In the genomic region with DNA sequence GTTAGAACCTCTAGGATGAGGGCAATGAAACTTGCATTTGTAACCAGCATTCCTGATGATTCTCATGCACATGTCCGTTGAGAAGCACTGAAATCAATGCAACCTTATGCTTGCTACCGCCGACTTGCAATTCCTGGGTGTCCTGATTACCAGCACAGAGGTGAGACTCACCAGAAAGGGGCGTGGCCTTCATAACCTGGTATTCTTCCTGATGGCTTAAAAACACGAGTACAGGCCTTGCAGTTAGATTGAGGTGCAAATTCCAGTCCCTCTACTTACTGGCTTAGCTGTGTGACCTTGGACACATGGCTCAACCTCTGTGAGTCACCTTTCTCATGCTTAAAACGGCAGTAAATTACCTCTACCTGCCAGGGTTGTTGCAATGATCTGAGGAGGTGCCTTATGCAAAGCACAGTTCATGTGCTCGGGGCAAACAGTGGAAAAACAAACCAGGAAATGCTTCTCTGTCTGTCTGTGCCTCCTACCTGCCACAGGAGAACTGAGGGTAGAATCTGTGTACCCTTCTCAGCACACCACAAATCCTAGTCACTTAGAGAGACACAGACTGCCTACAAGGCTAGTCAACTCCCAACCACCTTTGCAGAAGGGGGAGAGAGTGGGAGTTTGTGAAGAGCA, we compare ENCODE assay signal across 1 cellular context.
TF ChIP-seq lines count a peak whose summit lies in the region.

No MANE protein-coding gene starts in this region.

TF ChIP-seq in HepG2, 621 proteins besides CTCF, POLR2A, EP300 and RAD21 (continued from another document and continues in another):
- peak; percentile 81 for TF ChIP-seq PPARG (CRISPR knock-in tag; conservative IDR thresholded peaks at IDR 0.05)
- no peak for TF ChIP-seq TP53 (CRISPR knock-in tag; conservative IDR thresholded peaks at IDR 0.05)
- TF ChIP-seq SIX4 (CRISPR knock-in tag; IDR thresholded peaks at IDR 0.05): peak; percentile 75; the same call in 1 of the 2 replicates
- TF ChIP-seq MIER2 (CRISPR knock-in tag; IDR thresholded peaks at IDR 0.05): 0 out of 2 replicates have a peak, but pooled peaks have one; percentile 54
- no peak for TF ChIP-seq ZNF101 (CRISPR knock-in tag; IDR thresholded peaks at IDR 0.05; ENCODE audit: borderline replicate concordance, low read depth)
- peak; percentile 16; the same call in 1 of the 2 replicates for TF ChIP-seq ZNF670 (CRISPR knock-in tag; IDR thresholded peaks at IDR 0.05; ENCODE audit: borderline replicate concordance)
- no peak for TF ChIP-seq ZNF776 (CRISPR knock-in tag; IDR thresholded peaks at IDR 0.05)
- no peak for TF ChIP-seq PHF20 (CRISPR knock-in tag; IDR thresholded peaks at IDR 0.05)
- no peak for TF ChIP-seq HNRNPUL1 (IDR thresholded peaks at IDR 0.05; ENCODE audit: low read depth, low read length)
- TF ChIP-seq DMAP1 (CRISPR knock-in tag; IDR thresholded peaks at IDR 0.05): no peak
- peak; percentile 91 for TF ChIP-seq MIXL1 (CRISPR knock-in tag; IDR thresholded peaks at IDR 0.05)
- no peak for TF ChIP-seq NFE2L1 (CRISPR knock-in tag; IDR thresholded peaks at IDR 0.05; ENCODE audit: borderline replicate concordance)
- TF ChIP-seq ZFP37 (CRISPR knock-in tag; IDR thresholded peaks at IDR 0.05; ENCODE audit: borderline replicate concordance): peak; percentile 23; the same call in 1 of the 2 replicates
- peak; percentile 64 for TF ChIP-seq YEATS4 (CRISPR knock-in tag; IDR thresholded peaks at IDR 0.05; ENCODE audit: borderline replicate concordance)
- TF ChIP-seq, protein P1, sequence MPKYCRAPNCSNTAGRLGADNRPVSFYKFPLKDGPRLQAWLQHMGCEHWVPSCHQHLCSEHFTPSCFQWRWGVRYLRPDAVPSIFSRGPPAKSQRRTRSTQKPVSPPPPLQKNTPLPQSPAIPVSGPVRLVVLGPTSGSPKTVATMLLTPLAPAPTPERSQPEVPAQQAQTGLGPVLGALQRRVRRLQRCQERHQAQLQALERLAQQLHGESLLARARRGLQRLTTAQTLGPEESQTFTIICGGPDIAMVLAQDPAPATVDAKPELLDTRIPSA (CRISPR knock-in tag; IDR thresholded peaks at IDR 0.05; ENCODE audit: borderline replicate concordance): no peak
- TF ChIP-seq FOSL1 (CRISPR knock-in tag; IDR thresholded peaks at IDR 0.05; ENCODE audit: borderline replicate concordance): peak; percentile 91
- TF ChIP-seq ZBTB3 (CRISPR knock-in tag; IDR thresholded peaks at IDR 0.05; ENCODE audit: borderline replicate concordance, low read depth): no peak
- TF ChIP-seq, protein P2, sequence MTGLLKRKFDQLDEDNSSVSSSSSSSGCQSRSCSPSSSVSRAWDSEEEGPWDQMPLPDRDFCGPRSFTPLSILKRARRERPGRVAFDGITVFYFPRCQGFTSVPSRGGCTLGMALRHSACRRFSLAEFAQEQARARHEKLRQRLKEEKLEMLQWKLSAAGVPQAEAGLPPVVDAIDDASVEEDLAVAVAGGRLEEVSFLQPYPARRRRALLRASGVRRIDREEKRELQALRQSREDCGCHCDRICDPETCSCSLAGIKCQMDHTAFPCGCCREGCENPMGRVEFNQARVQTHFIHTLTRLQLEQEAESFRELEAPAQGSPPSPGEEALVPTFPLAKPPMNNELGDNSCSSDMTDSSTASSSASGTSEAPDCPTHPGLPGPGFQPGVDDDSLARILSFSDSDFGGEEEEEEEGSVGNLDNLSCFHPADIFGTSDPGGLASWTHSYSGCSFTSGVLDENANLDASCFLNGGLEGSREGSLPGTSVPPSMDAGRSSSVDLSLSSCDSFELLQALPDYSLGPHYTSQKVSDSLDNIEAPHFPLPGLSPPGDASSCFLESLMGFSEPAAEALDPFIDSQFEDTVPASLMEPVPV (CRISPR knock-in tag; IDR thresholded peaks at IDR 0.05): no peak
- TF ChIP-seq ZNF879 (CRISPR knock-in tag; IDR thresholded peaks at IDR 0.05): no peak
- peak; percentile 91 for TF ChIP-seq RARA (CRISPR knock-in tag; IDR thresholded peaks at IDR 0.05)
- TF ChIP-seq, protein P3, sequence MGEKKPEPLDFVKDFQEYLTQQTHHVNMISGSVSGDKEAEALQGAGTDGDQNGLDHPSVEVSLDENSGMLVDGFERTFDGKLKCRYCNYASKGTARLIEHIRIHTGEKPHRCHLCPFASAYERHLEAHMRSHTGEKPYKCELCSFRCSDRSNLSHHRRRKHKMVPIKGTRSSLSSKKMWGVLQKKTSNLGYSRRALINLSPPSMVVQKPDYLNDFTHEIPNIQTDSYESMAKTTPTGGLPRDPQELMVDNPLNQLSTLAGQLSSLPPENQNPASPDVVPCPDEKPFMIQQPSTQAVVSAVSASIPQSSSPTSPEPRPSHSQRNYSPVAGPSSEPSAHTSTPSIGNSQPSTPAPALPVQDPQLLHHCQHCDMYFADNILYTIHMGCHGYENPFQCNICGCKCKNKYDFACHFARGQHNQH (CRISPR knock-in tag; IDR thresholded peaks at IDR 0.05): peak; percentile 74
- TF ChIP-seq ZNF781 (CRISPR knock-in tag; IDR thresholded peaks at IDR 0.05; ENCODE audit: borderline replicate concordance, not compliant biosample characterization): no peak
- TF ChIP-seq EED (CRISPR knock-in tag; IDR thresholded peaks at IDR 0.05): no peak
- TF ChIP-seq ZNF3 (CRISPR knock-in tag; IDR thresholded peaks at IDR 0.05): no peak
- no peak for TF ChIP-seq CHD2 (IDR thresholded peaks at IDR 0.05; ENCODE audit: low read depth, low read length)
- peak; percentile 94 for TF ChIP-seq HDAC2 (CRISPR knock-in tag; IDR thresholded peaks at IDR 0.05)
- TF ChIP-seq ZNF136 (CRISPR knock-in tag; IDR thresholded peaks at IDR 0.05; ENCODE audit: low read depth): no peak
- 0 out of 2 replicates have a peak, but pooled peaks have one; percentile 41 for TF ChIP-seq HHEX (CRISPR knock-in tag; IDR thresholded peaks at IDR 0.05)
- TF ChIP-seq ZNF451 (CRISPR knock-in tag; IDR thresholded peaks at IDR 0.05): no peak
- TF ChIP-seq IKZF4 (CRISPR knock-in tag; IDR thresholded peaks at IDR 0.05; ENCODE audit: borderline replicate concordance, low read depth, not compliant biosample characterization): no peak
- TF ChIP-seq ZNF367 (CRISPR knock-in tag; IDR thresholded peaks at IDR 0.05; ENCODE audit: borderline replicate concordance): no peak
- no peak for TF ChIP-seq ZFP41 (CRISPR knock-in tag; IDR thresholded peaks at IDR 0.05; ENCODE audit: borderline replicate concordance)
- peak; percentile 91 for TF ChIP-seq MED1 (CRISPR knock-in tag; IDR thresholded peaks at IDR 0.05)
- TF ChIP-seq ZNF431 (CRISPR knock-in tag; IDR thresholded peaks at IDR 0.05; ENCODE audit: borderline replicate concordance, low read depth): peak; percentile 43; the same call in 1 of the 2 replicates
- TF ChIP-seq, protein P4, sequence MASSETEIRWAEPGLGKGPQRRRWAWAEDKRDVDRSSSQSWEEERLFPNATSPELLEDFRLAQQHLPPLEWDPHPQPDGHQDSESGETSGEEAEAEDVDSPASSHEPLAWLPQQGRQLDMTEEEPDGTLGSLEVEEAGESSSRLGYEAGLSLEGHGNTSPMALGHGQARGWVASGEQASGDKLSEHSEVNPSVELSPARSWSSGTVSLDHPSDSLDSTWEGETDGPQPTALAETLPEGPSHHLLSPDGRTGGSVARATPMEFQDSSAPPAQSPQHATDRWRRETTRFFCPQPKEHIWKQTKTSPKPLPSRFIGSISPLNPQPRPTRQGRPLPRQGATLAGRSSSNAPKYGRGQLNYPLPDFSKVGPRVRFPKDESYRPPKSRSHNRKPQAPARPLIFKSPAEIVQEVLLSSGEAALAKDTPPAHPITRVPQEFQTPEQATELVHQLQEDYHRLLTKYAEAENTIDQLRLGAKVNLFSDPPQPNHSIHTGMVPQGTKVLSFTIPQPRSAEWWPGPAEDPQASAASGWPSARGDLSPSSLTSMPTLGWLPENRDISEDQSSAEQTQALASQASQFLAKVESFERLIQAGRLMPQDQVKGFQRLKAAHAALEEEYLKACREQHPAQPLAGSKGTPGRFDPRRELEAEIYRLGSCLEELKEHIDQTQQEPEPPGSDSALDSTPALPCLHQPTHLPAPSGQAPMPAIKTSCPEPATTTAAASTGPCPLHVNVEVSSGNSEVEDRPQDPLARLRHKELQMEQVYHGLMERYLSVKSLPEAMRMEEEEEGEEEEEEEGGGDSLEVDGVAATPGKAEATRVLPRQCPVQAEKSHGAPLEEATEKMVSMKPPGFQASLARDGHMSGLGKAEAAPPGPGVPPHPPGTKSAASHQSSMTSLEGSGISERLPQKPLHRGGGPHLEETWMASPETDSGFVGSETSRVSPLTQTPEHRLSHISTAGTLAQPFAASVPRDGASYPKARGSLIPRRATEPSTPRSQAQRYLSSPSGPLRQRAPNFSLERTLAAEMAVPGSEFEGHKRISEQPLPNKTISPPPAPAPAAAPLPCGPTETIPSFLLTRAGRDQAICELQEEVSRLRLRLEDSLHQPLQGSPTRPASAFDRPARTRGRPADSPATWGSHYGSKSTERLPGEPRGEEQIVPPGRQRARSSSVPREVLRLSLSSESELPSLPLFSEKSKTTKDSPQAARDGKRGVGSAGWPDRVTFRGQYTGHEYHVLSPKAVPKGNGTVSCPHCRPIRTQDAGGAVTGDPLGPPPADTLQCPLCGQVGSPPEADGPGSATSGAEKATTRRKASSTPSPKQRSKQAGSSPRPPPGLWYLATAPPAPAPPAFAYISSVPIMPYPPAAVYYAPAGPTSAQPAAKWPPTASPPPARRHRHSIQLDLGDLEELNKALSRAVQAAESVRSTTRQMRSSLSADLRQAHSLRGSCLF (CRISPR knock-in tag; IDR thresholded peaks at IDR 0.05; ENCODE audit: borderline replicate concordance): no peak
- TF ChIP-seq, protein P5, sequence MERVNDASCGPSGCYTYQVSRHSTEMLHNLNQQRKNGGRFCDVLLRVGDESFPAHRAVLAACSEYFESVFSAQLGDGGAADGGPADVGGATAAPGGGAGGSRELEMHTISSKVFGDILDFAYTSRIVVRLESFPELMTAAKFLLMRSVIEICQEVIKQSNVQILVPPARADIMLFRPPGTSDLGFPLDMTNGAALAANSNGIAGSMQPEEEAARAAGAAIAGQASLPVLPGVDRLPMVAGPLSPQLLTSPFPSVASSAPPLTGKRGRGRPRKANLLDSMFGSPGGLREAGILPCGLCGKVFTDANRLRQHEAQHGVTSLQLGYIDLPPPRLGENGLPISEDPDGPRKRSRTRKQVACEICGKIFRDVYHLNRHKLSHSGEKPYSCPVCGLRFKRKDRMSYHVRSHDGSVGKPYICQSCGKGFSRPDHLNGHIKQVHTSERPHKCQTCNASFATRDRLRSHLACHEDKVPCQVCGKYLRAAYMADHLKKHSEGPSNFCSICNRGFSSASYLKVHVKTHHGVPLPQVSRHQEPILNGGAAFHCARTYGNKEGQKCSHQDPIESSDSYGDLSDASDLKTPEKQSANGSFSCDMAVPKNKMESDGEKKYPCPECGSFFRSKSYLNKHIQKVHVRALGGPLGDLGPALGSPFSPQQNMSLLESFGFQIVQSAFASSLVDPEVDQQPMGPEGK (CRISPR knock-in tag; IDR thresholded peaks at IDR 0.05): no peak; the same call in none of the 2 replicates
- TF ChIP-seq ZNF782 (CRISPR knock-in tag; IDR thresholded peaks at IDR 0.05; ENCODE audit: borderline replicate concordance): no peak; the same call in 1 of the 2 replicates
- no peak for TF ChIP-seq RBFOX2 (IDR thresholded peaks at IDR 0.05; ENCODE audit: low read depth, low read length)
- TF ChIP-seq ZNF883 (CRISPR knock-in tag; IDR thresholded peaks at IDR 0.05; ENCODE audit: not compliant biosample characterization): no peak
- TF ChIP-seq POLR2AphosphoS2 (IDR thresholded peaks at IDR 0.05; ENCODE audit: low read depth, low read length): no peak
- TF ChIP-seq, protein P6, sequence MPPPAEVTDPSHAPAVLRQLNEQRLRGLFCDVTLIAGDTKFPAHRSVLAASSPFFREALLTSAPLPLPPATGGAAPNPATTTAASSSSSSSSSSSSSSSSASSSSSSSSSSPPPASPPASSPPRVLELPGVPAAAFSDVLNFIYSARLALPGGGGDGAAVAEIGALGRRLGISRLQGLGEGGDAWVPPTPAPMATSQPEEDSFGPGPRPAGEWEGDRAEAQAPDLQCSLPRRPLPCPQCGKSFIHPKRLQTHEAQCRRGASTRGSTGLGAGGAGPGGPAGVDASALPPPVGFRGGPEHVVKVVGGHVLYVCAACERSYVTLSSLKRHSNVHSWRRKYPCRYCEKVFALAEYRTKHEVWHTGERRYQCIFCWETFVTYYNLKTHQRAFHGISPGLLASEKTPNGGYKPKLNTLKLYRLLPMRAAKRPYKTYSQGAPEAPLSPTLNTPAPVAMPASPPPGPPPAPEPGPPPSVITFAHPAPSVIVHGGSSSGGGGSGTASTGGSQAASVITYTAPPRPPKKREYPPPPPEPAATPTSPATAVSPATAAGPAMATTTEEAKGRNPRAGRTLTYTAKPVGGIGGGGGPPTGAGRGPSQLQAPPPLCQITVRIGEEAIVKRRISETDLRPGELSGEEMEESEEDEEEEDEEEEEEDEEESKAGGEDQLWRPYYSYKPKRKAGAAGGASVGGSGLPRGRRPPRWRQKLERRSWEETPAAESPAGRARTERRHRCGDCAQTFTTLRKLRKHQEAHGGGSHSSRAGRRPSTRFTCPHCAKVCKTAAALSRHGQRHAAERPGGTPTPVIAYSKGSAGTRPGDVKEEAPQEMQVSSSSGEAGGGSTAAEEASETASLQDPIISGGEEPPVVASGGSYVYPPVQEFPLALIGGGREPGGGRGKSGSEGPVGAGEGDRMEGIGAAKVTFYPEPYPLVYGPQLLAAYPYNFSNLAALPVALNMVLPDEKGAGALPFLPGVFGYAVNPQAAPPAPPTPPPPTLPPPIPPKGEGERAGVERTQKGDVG (CRISPR knock-in tag; IDR thresholded peaks at IDR 0.05; ENCODE audit: borderline replicate concordance): peak; percentile 83; the same call in 1 of the 2 replicates
- no peak for TF ChIP-seq AGO2 (optimal IDR thresholded peaks at IDR 0.05; ENCODE audit: low read depth, low read length)
- no peak for TF ChIP-seq ZNF446 (CRISPR knock-in tag; IDR thresholded peaks at IDR 0.05)
- TF ChIP-seq ZFYVE20 (CRISPR knock-in tag; IDR thresholded peaks at IDR 0.05; ENCODE audit: borderline replicate concordance, low read depth): no peak
- no peak for TF ChIP-seq TCF12 (IDR thresholded peaks at IDR 0.05)
- TF ChIP-seq TCF12 (CRISPR knock-in tag; IDR thresholded peaks at IDR 0.05): 0 out of 2 replicates have a peak, but pooled peaks have one; percentile 58
- TF ChIP-seq SETDB1 (CRISPR knock-in tag; IDR thresholded peaks at IDR 0.05; ENCODE audit: borderline replicate concordance): no peak
- TF ChIP-seq HIVEP1 (CRISPR knock-in tag; IDR thresholded peaks at IDR 0.05): peak; percentile 39; the same call in 1 of the 2 replicates
- no peak for TF ChIP-seq ZNF547 (CRISPR knock-in tag; IDR thresholded peaks at IDR 0.05)
- no peak for TF ChIP-seq ZNF552 (CRISPR knock-in tag; IDR thresholded peaks at IDR 0.05; ENCODE audit: borderline replicate concordance)
- TF ChIP-seq GABPB1 (CRISPR knock-in tag; IDR thresholded peaks at IDR 0.05): 0 out of 2 replicates have a peak, but pooled peaks have one; percentile 30
- peak; percentile 87 for TF ChIP-seq RXRB (CRISPR knock-in tag; IDR thresholded peaks at IDR 0.05; ENCODE audit: borderline replicate concordance)
- TF ChIP-seq ZNF737 (CRISPR knock-in tag; IDR thresholded peaks at IDR 0.05; ENCODE audit: borderline replicate concordance): no peak
- TF ChIP-seq MZF1 (CRISPR knock-in tag; IDR thresholded peaks at IDR 0.05; ENCODE audit: borderline replicate concordance): no peak
- TF ChIP-seq, protein P7, sequence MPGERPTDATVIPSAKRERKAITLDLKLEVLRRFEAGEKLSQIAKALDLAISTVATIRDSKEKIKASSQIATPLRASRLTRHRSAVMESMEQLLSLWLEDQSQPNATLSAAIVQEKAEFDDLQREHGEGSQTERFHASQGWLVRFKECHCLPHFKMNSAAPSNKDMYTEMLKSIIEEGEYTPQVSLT (CRISPR knock-in tag; IDR thresholded peaks at IDR 0.05; ENCODE audit: borderline replicate concordance, low read depth): no peak
